ENCODE assay signal across 5 cellular contexts in genomic region chr22:21009208-21009607, GRCh38. TPM values are rescaled to one million over a fixed set of nuclear protein-coding genes. Genes with fewer than 3 reads are reported as not detected.
"Had no signal": no experiment of that assay in that cellular context is flagged by ENCODE, and none has a peak within 500 bp of the region (broad histone marks: within the 10 kb centered on the region; RNA-seq: fewer than 3 reads in every experiment).

No MANE protein-coding gene starts in this region.

RNA-seq across cellular contexts. Expression of gene SLC7A4, which starts 23.2 kb away (rescaled TPM):
- total RNA-seq: M059J, PC-3, SJSA1 had no signal

RNA-seq across cellular contexts. Expression of gene LRRC74B, which starts 36.5 kb away (rescaled TPM):
- total RNA-seq: M059J, PC-3, Peyer's patch, Right ventricle myocardium superior, SJSA1 had no signal
